Comparison of ENCODE assay signal across 8 cellular contexts in the genomic region with DNA sequence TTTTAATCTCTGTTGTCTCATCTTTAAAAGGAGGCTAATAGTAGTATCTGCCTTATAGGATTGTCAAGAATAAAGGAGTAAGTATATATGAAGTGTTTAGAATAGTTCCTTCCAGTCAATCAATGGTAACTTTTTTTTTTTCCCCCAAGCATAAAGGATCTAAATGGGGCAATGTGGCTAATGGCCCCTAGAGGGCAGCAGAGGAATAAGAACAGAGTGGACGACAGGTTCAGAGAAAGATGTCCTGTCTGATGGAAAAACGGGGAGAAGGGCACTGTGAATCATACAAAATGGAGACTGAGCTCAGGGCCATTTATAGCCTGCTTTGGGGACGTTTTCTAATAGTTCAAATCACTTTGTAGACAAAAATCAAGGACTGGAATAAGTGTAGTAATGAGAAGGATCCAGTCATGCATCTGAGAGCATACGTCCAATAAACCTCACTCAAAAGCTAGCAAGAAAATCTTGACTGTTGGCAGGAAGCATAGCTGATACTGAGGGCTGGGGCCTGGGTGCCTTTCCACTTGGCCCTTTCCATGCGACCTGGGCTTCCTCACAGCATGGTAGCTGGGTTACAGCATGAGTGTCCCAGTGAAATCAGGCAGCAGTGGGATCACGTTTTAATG. TPM values are rescaled to one million over a fixed set of nuclear protein-coding genes. Genes with fewer than 3 reads are reported as not detected.
DNase-seq lines count a peak whose midpoint lies in the region; ATAC-seq and TF ChIP-seq lines count a peak whose summit lies in the region.

No MANE protein-coding gene starts in this region.

- H3K4me1 ChIP-seq in BE2C, result no peaks in the 10 kb centered on the region
- H3K4me1 ChIP-seq in esophagus muscularis mucosa, result no peaks in the 10 kb centered on the region

- no peak overlapping the region for H3K4me3 ChIP-seq in BE2C (ENCODE audit: low read depth, low read length)
- no peak overlapping the region for H3K4me3 ChIP-seq in Jurkat, Clone E6-1 (ENCODE audit: low read length)
- H3K4me3 ChIP-seq in esophagus muscularis mucosa, result no peak overlapping the region

- peaks cover 11% of the 10 kb centered on the region for H3K4me1 Mint-ChIP-seq in nephron progenitor cell
- peaks cover 58% of the 10 kb centered on the region for H3K4me1 Mint-ChIP-seq in stimulated activated naive CD8-positive, alpha-beta T cell treated with anti-CD3 and anti-CD28 coated beads, Interleukin-15, Interleukin-2, amounts not matched to agents 100 ng/mL and 50 ng/mL, for 24 hours (ENCODE audit: low read depth)

- no peaks in the 10 kb centered on the region for H3K36me3 Mint-ChIP-seq in nephron progenitor cell (ENCODE audit: low read depth)
- H3K36me3 Mint-ChIP-seq in stimulated activated naive CD8-positive, alpha-beta T cell treated with anti-CD3 and anti-CD28 coated beads, Interleukin-15, Interleukin-2, amounts not matched to agents 100 ng/mL and 50 ng/mL, for 24 hours (ENCODE audit: low read depth), result no peaks in the 10 kb centered on the region

- H3K4me3 Mint-ChIP-seq in nephron progenitor cell, result no peak overlapping the region
- H3K4me3 Mint-ChIP-seq in stimulated activated naive CD8-positive, alpha-beta T cell treated with anti-CD3 and anti-CD28 coated beads, Interleukin-15, Interleukin-2, amounts not matched to agents 100 ng/mL and 50 ng/mL, for 24 hours, result no peak overlapping the region

- H3K27ac Mint-ChIP-seq in nephron progenitor cell, result no peak overlapping the region
- H3K27ac Mint-ChIP-seq in stimulated activated naive CD8-positive, alpha-beta T cell treated with anti-CD3 and anti-CD28 coated beads, Interleukin-15, Interleukin-2, amounts not matched to agents 100 ng/mL and 50 ng/mL, for 24 hours, result peak overlapping the region; percentile 27

- H3K9me3 Mint-ChIP-seq in nephron progenitor cell, result no peaks in the 10 kb centered on the region
- H3K9me3 Mint-ChIP-seq in stimulated activated naive CD8-positive, alpha-beta T cell treated with anti-CD3 and anti-CD28 coated beads, Interleukin-15, Interleukin-2, amounts not matched to agents 100 ng/mL and 50 ng/mL, for 24 hours, result no peaks in the 10 kb centered on the region

- DNase-seq in BE2C, result peak; percentile 60
- peak; percentile 55 for DNase-seq in Jurkat, Clone E6-1 (ENCODE audit: low read depth, low spot score)
- DNase-seq in OCI-M2 (lab: John Stamatoyannopoulos, UW; ENCODE audit: unreplicated experiment), result peak; percentile 5
- DNase-seq in activated T-cell treated with anti-CD3 and anti-CD28 coated beads for 48 hours (ENCODE audit: low read depth), result peak; percentile 40
- DNase-seq in esophagus muscularis mucosa (ENCODE audit: extremely low spot score), result no peak
- peak; percentile 71 for DNase-seq in nephron progenitor cell

- no peak for TF ChIP-seq EP300 in esophagus muscularis mucosa (IDR thresholded peaks at IDR 0.05)

- no peaks in the 10 kb centered on the region; the same call in 1 of the 2 replicates for H3K9me3 ChIP-seq in BE2C
- H3K9me3 ChIP-seq in esophagus muscularis mucosa, result no peaks in the 10 kb centered on the region

- peaks cover 4% of the 10 kb centered on the region for H3K27me3 Mint-ChIP-seq in nephron progenitor cell (ENCODE audit: low read depth, poor library complexity)
- no peaks in the 10 kb centered on the region for H3K27me3 Mint-ChIP-seq in stimulated activated naive CD8-positive, alpha-beta T cell treated with anti-CD3 and anti-CD28 coated beads, Interleukin-15, Interleukin-2, amounts not matched to agents 100 ng/mL and 50 ng/mL, for 24 hours

- no peak for TF ChIP-seq POLR2A in esophagus muscularis mucosa (IDR thresholded peaks at IDR 0.05; ENCODE audit: low read depth)

- peak; percentile 48 for ATAC-seq in GM19452 (IDR thresholded peaks at IDR 0.05; ENCODE audit: unreplicated experiment)

- H3K36me3 ChIP-seq in BE2C, result no peaks in the 10 kb centered on the region; the same call in 1 of the 2 replicates
- no peaks in the 10 kb centered on the region for H3K36me3 ChIP-seq in esophagus muscularis mucosa

- H3K27me3 ChIP-seq in BE2C, result no peaks in the 10 kb centered on the region
- H3K27me3 ChIP-seq in esophagus muscularis mucosa, result no peaks in the 10 kb centered on the region

- intact Hi-C loops in esophagus muscularis mucosa (cut with DNase I), result loop anchor here (5.0 kb wide), 1 partner anchor 683 kb away; no protein-coding TSS in a partner anchor

- H3K27ac ChIP-seq in esophagus muscularis mucosa (replicated peaks in 1 of 4), result no peak overlapping the region

- WGBS in esophagus muscularis mucosa, result 30% methylated on average over 6 of the region's 6 CpGs

- TF ChIP-seq CTCF in BE2C (IDR thresholded peaks at IDR 0.05; ENCODE audit: low read depth, low read length) (peak; percentile 89), esophagus muscularis mucosa (IDR thresholded peaks at IDR 0.05) (peak; percentile 76 to 86 (median 78)), nephron progenitor cell (IDR thresholded peaks at IDR 0.05) (peak; percentile 91)

RNA-seq across cellular contexts. Expression of gene IFNG-AS1, which starts 51.3 kb away (rescaled TPM):
- polyA plus RNA-seq in BE2C (2012; ENCODE audit: insufficient read depth, insufficient read length, low read depth), result not detected
- not detected for polyA plus RNA-seq in Jurkat, Clone E6-1 (2012; ENCODE audit: insufficient read depth, insufficient read length)
- total RNA-seq in esophagus muscularis mucosa, result not detected
